ENCODE assay signal across 15 cellular contexts in genomic region chr22:27877501-27877900, GRCh38. TPM values are rescaled to one million over a fixed set of nuclear protein-coding genes. Genes with fewer than 3 reads are reported as not detected.
DNase-seq lines count a peak whose midpoint lies in the region; ATAC-seq and TF ChIP-seq lines count a peak whose summit lies in the region.
"Had no signal": no experiment of that assay in that cellular context is flagged by ENCODE, and none has a peak within 500 bp of the region (broad histone marks: within the 10 kb centered on the region; RNA-seq: fewer than 3 reads in every experiment).

No MANE protein-coding gene starts in this region.

- peak overlapping the region; percentile 42 for H3K27ac Mint-ChIP-seq in activated CD4-positive, alpha-beta T cell treated with anti-CD3 and anti-CD28 coated beads, Interleukin-2, amount 10 ng/mL, durations not matched to agents 24 days and 14 days
- H3K27ac Mint-ChIP-seq in activated naive CD8-positive, alpha-beta T cell treated with anti-CD3 and anti-CD28 coated beads, Interleukin-2, amount 50 U/mL, for 24 hours: peak overlapping the region; percentile 34
- H3K27ac Mint-ChIP-seq: progenitor cell of endocrine pancreas had no signal

- peak; percentile 30 for DNase-seq in activated CD4-positive, alpha-beta T cell treated with anti-CD3 and anti-CD28 coated beads, Interleukin-2, amount 10 ng/mL, durations not matched to agents 24 days and 14 days
- no peak for DNase-seq in activated CD4-positive, alpha-beta T cell treated with anti-CD3 and anti-CD28 coated beads for 1 hour
- DNase-seq in GM23248 (no peak), sigmoid colon (no peak), NCI-H187 (lab: John Stamatoyannopoulos, UW) (no peak), right lobe of liver (no peak), COLO668 (lab: John Stamatoyannopoulos, UW; ENCODE audit: unreplicated experiment) (no peak)
- DNase-seq in activated naive CD8-positive, alpha-beta T cell treated with anti-CD3 and anti-CD28 coated beads, Interleukin-2, amount 50 U/mL, for 24 hours: no peak
- DNase-seq: activated CD8-positive, alpha-beta memory T cell treated with anti-CD3 and anti-CD28 coated beads, Interleukin-2, amount 50 U/mL, for 4 hours; adrenal gland; cortex of kidney; DMS53; NCI-H1105; WERI-Rb-1 had no signal

- intact Hi-C loops in activated CD4-positive, alpha-beta T cell treated with anti-CD3 and anti-CD28 coated beads, Interleukin-2, amount 10 ng/mL, durations not matched to agents 24 days and 14 days (cut with micrococcal nuclease): no loop called here
- intact Hi-C loops in sigmoid colon (cut with DNase I) (no loop called here), right lobe of liver (cut with DNase I) (no loop called here)

- peaks cover 4% of the 10 kb centered on the region; the same call in 1 of the 2 replicates for H4K20me1 ChIP-seq in GM23248 (ENCODE audit: insufficient read depth)

- peak; percentile 64 for ATAC-seq in activated naive CD8-positive, alpha-beta T cell treated with anti-CD3 and anti-CD28 coated beads, Interleukin-2, amount 50 U/mL, for 24 hours
- ATAC-seq in right lobe of liver: no peak

- TF ChIP-seq CTCF in sigmoid colon (IDR thresholded peaks at IDR 0.05) (no peak), right lobe of liver (IDR thresholded peaks at IDR 0.05) (no peak)

- peaks cover 7% of the 10 kb centered on the region; the same call in 1 of the 2 replicates for H3K36me3 ChIP-seq in GM23248 (ENCODE audit: low read depth)
- no peaks in the 10 kb centered on the region for H3K36me3 ChIP-seq in sigmoid colon
- peaks cover 0 to 2% (median 0%) of the 10 kb centered on the region in 4 donors for H3K36me3 ChIP-seq in right lobe of liver
- H3K36me3 ChIP-seq: adrenal gland had no signal

- H3K4me2 ChIP-seq in GM23248 (ENCODE audit: unreplicated experiment): peak overlapping the region; percentile 49

- no peak overlapping the region for H2AFZ ChIP-seq in GM23248

- no peaks in the 10 kb centered on the region for H3K27me3 ChIP-seq in GM23248 (replicated peaks; ENCODE audit: insufficient read depth)
- no peaks in the 10 kb centered on the region for H3K27me3 ChIP-seq in sigmoid colon
- no peaks in the 10 kb centered on the region for H3K27me3 ChIP-seq in right lobe of liver
- H3K27me3 ChIP-seq: adrenal gland had no signal

- no peaks in the 10 kb centered on the region for H3K9me3 Mint-ChIP-seq in activated CD4-positive, alpha-beta T cell treated with anti-CD3 and anti-CD28 coated beads, Interleukin-2, amount 10 ng/mL, durations not matched to agents 24 days and 14 days
- H3K9me3 Mint-ChIP-seq in activated naive CD8-positive, alpha-beta T cell treated with anti-CD3 and anti-CD28 coated beads, Interleukin-2, amount 50 U/mL, for 24 hours: no peaks in the 10 kb centered on the region

- H3K4me1 ChIP-seq in GM23248 (ENCODE audit: insufficient read depth) (peaks cover 49% of the 10 kb centered on the region), sigmoid colon (peaks cover 0 to 100% (median 95%) of the 10 kb centered on the region in 4 donors), right lobe of liver (peaks cover 0 to 46% (median 23%) of the 10 kb centered on the region in 4 donors)

- H3K4me3 ChIP-seq in GM23248: no peak overlapping the region
- peak overlapping the region in 1 of 4 donors; percentile 7 for H3K4me3 ChIP-seq in sigmoid colon
- H3K4me3 ChIP-seq in right lobe of liver: no peak overlapping the region
- H3K4me3 ChIP-seq: adrenal gland had no signal

- no peak overlapping the region for H3K27ac ChIP-seq in GM23248
- H3K27ac ChIP-seq in sigmoid colon: peak overlapping the region; percentile 53 to 87 (median 72)
- no peak overlapping the region for H3K27ac ChIP-seq in right lobe of liver
- H3K27ac ChIP-seq: adrenal gland, WERI-Rb-1 had no signal

- peaks cover 84% of the 10 kb centered on the region for H3K79me2 ChIP-seq in GM23248 (ENCODE audit: insufficient read depth)

- peak overlapping the region; percentile 9; the same call in 1 of the 2 replicates for H3K9ac ChIP-seq in GM23248

- no peaks in the 10 kb centered on the region for H3K9me2 ChIP-seq in GM23248 (ENCODE audit: insufficient read depth)

- in situ Hi-C loops in GM23248 (cut with MboI): no loop called here

- peaks cover 24% of the 10 kb centered on the region for H3K36me3 Mint-ChIP-seq in activated CD4-positive, alpha-beta T cell treated with anti-CD3 and anti-CD28 coated beads, Interleukin-2, amount 10 ng/mL, durations not matched to agents 24 days and 14 days (ENCODE audit: low read depth)
- H3K36me3 Mint-ChIP-seq in activated naive CD8-positive, alpha-beta T cell treated with anti-CD3 and anti-CD28 coated beads, Interleukin-2, amount 50 U/mL, for 24 hours (ENCODE audit: low read depth): peaks cover 31% of the 10 kb centered on the region

- WGBS in GM23248 (ENCODE audit: low coverage in 1 of 2, low lambda C conversion rate in 2 of 2, missing lambda C conversion rate in 2 of 2), 2 experiments: 36 to 41% methylated on average over 2 of the region's 2 CpGs
- WGBS in sigmoid colon, 2 donors: 70 to 92% methylated on average over 2 of the region's 2 CpGs
- WGBS in right lobe of liver (ENCODE audit: insufficient coverage, low coverage, low lambda C conversion rate, missing lambda C conversion rate): 64% methylated on average over 2 of the region's 2 CpGs

- peaks cover 35% of the 10 kb centered on the region for H3K4me1 Mint-ChIP-seq in activated CD4-positive, alpha-beta T cell treated with anti-CD3 and anti-CD28 coated beads, Interleukin-2, amount 10 ng/mL, durations not matched to agents 24 days and 14 days
- H3K4me1 Mint-ChIP-seq in activated naive CD8-positive, alpha-beta T cell treated with anti-CD3 and anti-CD28 coated beads, Interleukin-2, amount 50 U/mL, for 24 hours: peaks cover 53% of the 10 kb centered on the region

- peaks cover 18% of the 10 kb centered on the region for H3F3A ChIP-seq in GM23248 (ENCODE audit: insufficient read depth)

- H3K9me3 ChIP-seq in GM23248 (ENCODE audit: low read depth) (no peaks in the 10 kb centered on the region), sigmoid colon (no peaks in the 10 kb centered on the region), right lobe of liver (no peaks in the 10 kb centered on the region)
- H3K9me3 ChIP-seq: adrenal gland had no signal

- no peak for TF ChIP-seq POLR2A in sigmoid colon (IDR thresholded peaks at IDR 0.05)
- no peak for TF ChIP-seq POLR2A in right lobe of liver (IDR thresholded peaks at IDR 0.05)

- TF ChIP-seq EP300 in sigmoid colon (IDR thresholded peaks at IDR 0.05): no peak

- no peaks in the 10 kb centered on the region for H3K27me3 Mint-ChIP-seq in activated CD4-positive, alpha-beta T cell treated with anti-CD3 and anti-CD28 coated beads, Interleukin-2, amount 10 ng/mL, durations not matched to agents 24 days and 14 days
- no peaks in the 10 kb centered on the region for H3K27me3 Mint-ChIP-seq in activated naive CD8-positive, alpha-beta T cell treated with anti-CD3 and anti-CD28 coated beads, Interleukin-2, amount 50 U/mL, for 24 hours
- H3K27me3 Mint-ChIP-seq: progenitor cell of endocrine pancreas had no signal

- H3K4me3 Mint-ChIP-seq in activated CD4-positive, alpha-beta T cell treated with anti-CD3 and anti-CD28 coated beads, Interleukin-2, amount 10 ng/mL, durations not matched to agents 24 days and 14 days: peak overlapping the region; percentile 32
- H3K4me3 Mint-ChIP-seq in activated naive CD8-positive, alpha-beta T cell treated with anti-CD3 and anti-CD28 coated beads, Interleukin-2, amount 50 U/mL, for 24 hours: no peak overlapping the region

RNA-seq across cellular contexts. Expression of gene PITPNB, which starts 41.6 kb away (rescaled TPM):
- total RNA-seq in activated CD4-positive, alpha-beta T cell treated with anti-CD3 and anti-CD28 coated beads, Interleukin-2, amount 10 ng/mL, durations not matched to agents 24 days and 14 days: 148 TPM in 2 replicates
- total RNA-seq in GM23248 (2014; rRNA removed; shearing (Covaris generic)): 16.2 and 17.7 TPM in 2 replicates
- polyA plus RNA-seq in GM23248 (2016; fragmentation: Nextera tagmentation; extraction: Ambion mirVana): 79.8 and 82.1 TPM in 2 replicates
- total RNA-seq in sigmoid colon: 100 to 1,000 TPM in 2 of 4 donors, 10 to 100 TPM in 2; 79.9 to 135 (median 104) TPM
- 10 to 100 TPM; 20.4 to 32.6 (median 23.4) TPM for polyA plus RNA-seq in sigmoid colon
- total RNA-seq in right lobe of liver: 10 to 100 TPM; 28.7 to 60.6 (median 37.6) TPM

Comparison
In these comparisons a context has a peak if more than half of its experiments do, and no peak if none do; other contexts are left out.
1. H3K27ac ChIP-seq: peak in sigmoid colon (4 of 4); none in GM23248 (single experiment) and right lobe of liver (0 of 3).